ENCODE assay signal across 1 cellular context in the genomic region with DNA sequence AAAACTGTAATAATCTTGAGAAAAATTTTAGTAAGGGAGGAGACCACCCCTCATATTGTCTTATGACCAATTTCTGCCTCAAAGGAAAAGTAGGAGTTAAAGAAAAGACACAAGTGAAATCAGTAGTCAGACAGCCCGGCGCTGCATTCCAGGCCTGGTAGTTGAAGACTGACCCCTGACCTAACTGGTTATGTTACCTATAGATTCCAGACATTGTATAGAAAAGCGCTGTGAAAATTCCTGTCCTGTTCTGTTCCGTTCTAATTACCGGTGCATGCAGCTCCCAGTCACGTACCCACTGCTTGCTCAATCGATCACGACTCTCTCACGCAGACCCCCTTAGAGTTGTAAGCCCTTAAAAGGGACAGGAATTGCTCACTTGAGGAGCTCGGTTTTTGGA.
TF ChIP-seq lines count a peak whose summit lies in the region.

No MANE protein-coding gene starts in this region.

TF ChIP-seq in HepG2, 621 proteins besides CTCF, POLR2A, EP300 and RAD21:
- peak; percentile 64; the same call in 1 of the 2 replicates for TF ChIP-seq ZBTB20 (CRISPR knock-in tag; IDR thresholded peaks at IDR 0.05; ENCODE audit: borderline replicate concordance, low read depth)
TF ChIP-seq in HepG2: peak in this region for 1; not testable (repeated sequence) for 620.
